1 cellular context compared by ENCODE assay signal in genomic region chr1:67746299-67746698, GRCh38.
TF ChIP-seq lines count a peak whose summit lies in the region.

No MANE protein-coding gene starts in this region.

TF ChIP-seq in WTC11, 78 proteins besides CTCF, POLR2A, EP300 and RAD21:
- no peak for TF ChIP-seq ARID4B (CRISPR knock-in tag; IDR thresholded peaks at IDR 0.05; ENCODE audit: borderline replicate concordance)
- no peak for TF ChIP-seq ZNF317 (CRISPR knock-in tag; IDR thresholded peaks at IDR 0.05; ENCODE audit: borderline replicate concordance, low read depth)
- TF ChIP-seq ZBTB21 (CRISPR knock-in tag; IDR thresholded peaks at IDR 0.05; ENCODE audit: borderline replicate concordance): no peak
- TF ChIP-seq USF1 (CRISPR knock-in tag; IDR thresholded peaks at IDR 0.05): no peak
- no peak for TF ChIP-seq TP53 (CRISPR knock-in tag; IDR thresholded peaks at IDR 0.05)
- no peak for TF ChIP-seq ERG (CRISPR knock-in tag; IDR thresholded peaks at IDR 0.05)
- no peak for TF ChIP-seq PRDM15 (CRISPR knock-in tag; IDR thresholded peaks at IDR 0.05)
- no peak for TF ChIP-seq STAT6 (CRISPR knock-in tag; conservative IDR thresholded peaks at IDR 0.05; ENCODE audit: low read depth)
- TF ChIP-seq E2F1 (CRISPR knock-in tag; IDR thresholded peaks at IDR 0.05): no peak
- no peak for TF ChIP-seq PREB (CRISPR knock-in tag; IDR thresholded peaks at IDR 0.05; ENCODE audit: borderline replicate concordance)
- TF ChIP-seq ZNF425 (CRISPR knock-in tag; conservative IDR thresholded peaks at IDR 0.05): no peak
- no peak for TF ChIP-seq SMAD3 (CRISPR knock-in tag; IDR thresholded peaks at IDR 0.05; ENCODE audit: borderline replicate concordance)
- TF ChIP-seq GTF2I (CRISPR knock-in tag; conservative IDR thresholded peaks at IDR 0.05): no peak
